ENCODE assay signal across 1 cellular context in the genomic region with DNA sequence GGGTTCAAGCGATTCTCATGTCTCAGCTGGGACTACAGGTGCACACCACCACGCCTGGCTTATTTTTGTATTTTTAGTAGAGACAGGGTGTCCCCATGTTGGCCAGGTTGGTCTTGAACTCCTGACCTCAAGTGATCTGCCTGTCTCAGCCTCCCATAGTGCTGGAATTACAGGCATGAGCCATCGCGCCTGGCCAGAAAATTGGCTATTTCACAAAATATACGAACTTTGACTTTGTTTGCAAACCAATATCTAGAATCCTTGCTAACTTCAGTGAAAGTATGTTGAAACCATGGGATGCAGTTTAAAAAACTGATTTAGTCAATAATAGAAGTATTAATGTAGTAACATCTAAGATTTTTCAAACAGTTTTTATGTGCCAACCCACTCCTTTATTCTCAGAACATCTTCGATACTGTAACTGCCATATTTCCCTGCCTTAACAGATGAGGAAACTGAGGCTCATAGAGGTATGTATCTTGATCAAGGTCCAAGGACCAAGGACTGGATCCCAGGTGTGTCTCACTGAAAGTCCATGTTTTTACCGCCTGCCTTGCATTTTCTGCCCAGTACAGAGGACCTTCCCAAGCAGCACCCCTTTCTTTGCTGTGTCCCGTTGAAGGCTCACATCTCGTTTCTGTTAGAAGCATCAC.
A peak's percentile ranks its signal among the peaks of the same experiment; 100 is the strongest.
TF ChIP-seq lines count a peak whose summit lies in the region.

No MANE protein-coding gene starts in this region.

TF ChIP-seq in HepG2, 621 proteins besides CTCF, POLR2A, EP300 and RAD21:
- TF ChIP-seq NR3C1 (CRISPR knock-in tag; IDR thresholded peaks at IDR 0.05) (no peak), PREB (CRISPR knock-in tag; IDR thresholded peaks at IDR 0.05) (no peak), RARA (CRISPR knock-in tag; IDR thresholded peaks at IDR 0.05) (0 out of 2 replicates have a peak, but pooled peaks have one; percentile 7), ZBTB33 (CRISPR knock-in tag; IDR thresholded peaks at IDR 0.05) (peak; percentile 35; the same call in 1 of the 2 replicates)
